In the genomic region with DNA sequence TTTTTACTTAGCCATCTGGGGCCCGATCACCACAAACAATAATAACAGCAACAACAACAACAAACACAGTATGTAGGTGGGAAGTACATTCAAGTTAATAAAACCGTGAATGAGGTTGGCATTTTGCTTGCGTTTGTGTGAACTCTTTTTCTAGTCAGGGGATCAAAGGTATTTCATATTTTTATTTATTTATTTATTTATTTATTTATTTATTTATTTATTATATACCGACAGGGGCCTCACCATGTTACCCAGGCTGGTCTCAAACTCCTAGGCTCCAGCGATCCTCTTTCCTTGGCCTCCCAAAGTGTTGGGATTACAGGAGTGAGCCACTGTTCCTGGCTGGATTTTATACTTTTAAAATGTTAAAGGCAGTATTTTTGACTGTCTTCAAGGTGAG, we compare ENCODE assay signal across 8 cellular contexts.
"Had no signal": no experiment of that assay in that cellular context is flagged by ENCODE, and none has a peak within 500 bp of the region (broad histone marks: within the 10 kb centered on the region; RNA-seq: fewer than 3 reads in every experiment).

No MANE protein-coding gene starts in this region.

- DNase-seq: GDM1, GF-D8 had no signal

- H3K4me3 ChIP-seq: GM12878 had no signal

- ATAC-seq: GM12878 had no signal

- FAIRE-seq: G401.6, GM12878, GM12891, GM12892, GM18507, GM19239 had no signal
